ENCODE assay signal across 34 cellular contexts in genomic region chr5:52623291-52623690, GRCh38.
"Had no signal": no experiment of that assay in that cellular context is flagged by ENCODE, and none has a peak within 500 bp of the region (broad histone marks: within the 10 kb centered on the region; RNA-seq: fewer than 3 reads in every experiment).

No MANE protein-coding gene starts in this region.

- DNase-seq: activated effector memory CD4-positive, alpha-beta T cell treated with anti-CD3 and anti-CD28 coated beads, Interleukin-2, amount 50 U/mL, for 16 hours; activated effector memory CD4-positive, alpha-beta T cell treated with Interleukin-2 at 50 U/mL for 16 hours; activated gamma-delta T cell; activated gamma-delta T cell treated with Interleukin-2 at 50 U/mL for 16 hours; activated naive CD4-positive, alpha-beta T cell; activated naive CD4-positive, alpha-beta T cell treated with anti-CD3 and anti-CD28 coated beads for 36 hours; activated naive CD4-positive, alpha-beta T cell treated with anti-CD3 and anti-CD28 coated beads, Interleukin-2, amount 10 ng/mL, durations not matched to agents 7 days and 5 days; activated naive CD4-positive, alpha-beta T cell treated with anti-CD3 and anti-CD28 coated beads, Interleukin-2, amount 50 U/mL, for 16 hours; activated naive CD4-positive, alpha-beta T cell treated with Interleukin-2 at 50 U/mL for 16 hours; activated naive CD8-positive, alpha-beta T cell treated with anti-CD3 and anti-CD28 coated beads for 36 hours; activated naive CD8-positive, alpha-beta T cell treated with anti-CD3 and anti-CD28 coated beads, Interleukin-2, amount 10 ng/mL, durations not matched to agents 7 days and 5 days; activated naive CD8-positive, alpha-beta T cell treated with anti-CD3 and anti-CD28 coated beads, Interleukin-2, amount 50 U/mL, for 24 hours; activated T-cell treated with anti-CD3 and anti-CD28 coated beads, Interleukin-2, amount 50 U/mL, for 1 hour; activated T-cell treated with anti-CD3 and anti-CD28 coated beads, Interleukin-2, amount 50 U/mL, for 24 hours; activated T-cell treated with anti-CD3 and anti-CD28 coated beads, Interleukin-2, amount 50 U/mL, for 4 hours; activated T-cell treated with anti-CD3 and anti-CD28 coated beads, Interleukin-2, amount 50 U/mL, for 48 hours; activated T-cell treated with anti-CD3 and anti-CD28 coated beads, Interleukin-2, amount 50 U/mL, for 72 hours; adrenal gland; amniotic stem cell; amygdala; anterior cingulate cortex; aorta; body of pancreas; brain microvascular endothelial cell; caudate nucleus; central memory CD4-positive, alpha-beta T cell; cerebellar nuclear complex had no signal

- H3K27ac ChIP-seq: adrenal gland, ascending aorta, body of pancreas, brain microvascular endothelial cell, breast epithelium, cardiac muscle cell had no signal

- H3K9me3 ChIP-seq: adrenal gland, ascending aorta, body of pancreas, breast epithelium had no signal

- ATAC-seq: activated naive CD4-positive, alpha-beta T cell treated with anti-CD3 and anti-CD28 coated beads, Interleukin-2, amount 50 U/mL, for 72 hours; activated naive CD8-positive, alpha-beta T cell treated with anti-CD3 and anti-CD28 coated beads, Interleukin-2, amount 50 U/mL, for 24 hours; activated T-cell treated with anti-CD3 and anti-CD28 coated beads, Interleukin-2, amount 50 U/mL, for 4 hours; activated T-cell treated with anti-CD3 and anti-CD28 coated beads, Interleukin-2, amount 50 U/mL, for 72 hours; activated T-helper 17 cell treated with anti-CD3 and anti-CD28 coated beads, Interleukin-2, amount 50 U/mL, for 72 hours; body of pancreas had no signal

- H3K4me1 ChIP-seq: adrenal gland, ascending aorta, body of pancreas, breast epithelium had no signal

- H3K27me3 ChIP-seq: adrenal gland, ascending aorta, body of pancreas, brain microvascular endothelial cell, breast epithelium, cardiac muscle cell had no signal

- FAIRE-seq: astrocyte, bronchial epithelial cell had no signal

- H3K4me3 ChIP-seq: adrenal gland, ascending aorta, body of pancreas, breast epithelium, cardiac muscle cell had no signal

- H3K36me3 ChIP-seq: adrenal gland, ascending aorta, brain microvascular endothelial cell, breast epithelium, cardiac muscle cell had no signal
